Comparison of ENCODE assay signal across 1 cellular context in genomic region chr4:107719211-107719926, GRCh38.
TF ChIP-seq lines count a peak whose summit lies in the region.

No MANE protein-coding gene starts in this region.

TF ChIP-seq in GM23338, 12 proteins besides CTCF, POLR2A, EP300 and RAD21 (continued from another document):
- TF ChIP-seq, protein P1, sequence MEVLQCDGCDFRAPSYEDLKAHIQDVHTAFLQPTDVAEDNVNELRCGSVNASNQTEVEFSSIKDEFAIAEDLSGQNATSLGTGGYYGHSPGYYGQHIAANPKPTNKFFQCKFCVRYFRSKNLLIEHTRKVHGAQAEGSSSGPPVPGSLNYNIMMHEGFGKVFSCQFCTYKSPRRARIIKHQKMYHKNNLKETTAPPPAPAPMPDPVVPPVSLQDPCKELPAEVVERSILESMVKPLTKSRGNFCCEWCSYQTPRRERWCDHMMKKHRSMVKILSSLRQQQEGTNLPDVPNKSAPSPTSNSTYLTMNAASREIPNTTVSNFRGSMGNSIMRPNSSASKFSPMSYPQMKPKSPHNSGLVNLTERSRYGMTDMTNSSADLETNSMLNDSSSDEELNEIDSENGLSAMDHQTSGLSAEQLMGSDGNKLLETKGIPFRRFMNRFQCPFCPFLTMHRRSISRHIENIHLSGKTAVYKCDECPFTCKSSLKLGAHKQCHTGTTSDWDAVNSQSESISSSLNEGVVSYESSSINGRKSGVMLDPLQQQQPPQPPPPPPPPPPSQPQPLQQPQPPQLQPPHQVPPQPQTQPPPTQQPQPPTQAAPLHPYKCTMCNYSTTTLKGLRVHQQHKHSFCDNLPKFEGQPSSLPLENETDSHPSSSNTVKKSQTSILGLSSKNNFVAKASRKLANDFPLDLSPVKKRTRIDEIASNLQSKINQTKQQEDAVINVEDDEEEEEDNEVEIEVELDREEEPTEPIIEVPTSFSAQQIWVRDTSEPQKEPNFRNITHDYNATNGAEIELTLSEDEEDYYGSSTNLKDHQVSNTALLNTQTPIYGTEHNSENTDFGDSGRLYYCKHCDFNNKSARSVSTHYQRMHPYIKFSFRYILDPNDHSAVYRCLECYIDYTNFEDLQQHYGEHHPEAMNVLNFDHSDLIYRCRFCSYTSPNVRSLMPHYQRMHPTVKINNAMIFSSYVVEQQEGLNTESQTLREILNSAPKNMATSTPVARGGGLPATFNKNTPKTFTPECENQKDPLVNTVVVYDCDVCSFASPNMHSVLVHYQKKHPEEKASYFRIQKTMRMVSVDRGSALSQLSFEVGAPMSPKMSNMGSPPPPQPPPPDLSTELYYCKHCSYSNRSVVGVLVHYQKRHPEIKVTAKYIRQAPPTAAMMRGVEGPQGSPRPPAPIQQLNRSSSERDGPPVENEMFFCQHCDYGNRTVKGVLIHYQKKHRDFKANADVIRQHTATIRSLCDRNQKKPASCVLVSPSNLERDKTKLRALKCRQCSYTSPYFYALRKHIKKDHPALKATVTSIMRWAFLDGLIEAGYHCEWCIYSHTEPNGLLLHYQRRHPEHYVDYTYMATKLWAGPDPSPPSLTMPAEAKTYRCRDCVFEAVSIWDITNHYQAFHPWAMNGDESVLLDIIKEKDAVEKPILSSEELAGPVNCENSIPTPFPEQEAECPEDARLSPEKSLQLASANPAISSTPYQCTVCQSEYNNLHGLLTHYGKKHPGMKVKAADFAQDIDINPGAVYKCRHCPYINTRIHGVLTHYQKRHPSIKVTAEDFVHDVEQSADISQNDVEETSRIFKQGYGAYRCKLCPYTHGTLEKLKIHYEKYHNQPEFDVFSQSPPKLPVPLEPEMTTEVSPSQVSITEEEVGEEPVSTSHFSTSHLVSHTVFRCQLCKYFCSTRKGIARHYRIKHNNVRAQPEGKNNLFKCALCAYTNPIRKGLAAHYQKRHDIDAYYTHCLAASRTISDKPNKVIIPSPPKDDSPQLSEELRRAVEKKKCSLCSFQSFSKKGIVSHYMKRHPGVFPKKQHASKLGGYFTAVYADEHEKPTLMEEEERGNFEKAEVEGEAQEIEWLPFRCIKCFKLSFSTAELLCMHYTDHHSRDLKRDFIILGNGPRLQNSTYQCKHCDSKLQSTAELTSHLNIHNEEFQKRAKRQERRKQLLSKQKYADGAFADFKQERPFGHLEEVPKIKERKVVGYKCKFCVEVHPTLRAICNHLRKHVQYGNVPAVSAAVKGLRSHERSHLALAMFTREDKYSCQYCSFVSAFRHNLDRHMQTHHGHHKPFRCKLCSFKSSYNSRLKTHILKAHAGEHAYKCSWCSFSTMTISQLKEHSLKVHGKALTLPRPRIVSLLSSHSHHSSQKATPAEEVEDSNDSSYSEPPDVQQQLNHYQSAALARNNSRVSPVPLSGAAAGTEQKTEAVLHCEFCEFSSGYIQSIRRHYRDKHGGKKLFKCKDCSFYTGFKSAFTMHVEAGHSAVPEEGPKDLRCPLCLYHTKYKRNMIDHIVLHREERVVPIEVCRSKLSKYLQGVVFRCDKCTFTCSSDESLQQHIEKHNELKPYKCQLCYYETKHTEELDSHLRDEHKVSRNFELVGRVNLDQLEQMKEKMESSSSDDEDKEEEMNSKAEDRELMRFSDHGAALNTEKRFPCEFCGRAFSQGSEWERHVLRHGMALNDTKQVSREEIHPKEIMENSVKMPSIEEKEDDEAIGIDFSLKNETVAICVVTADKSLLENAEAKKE (CRISPR knock-in tag; IDR thresholded peaks at IDR 0.05), result no peak
